ENCODE assay signal across 26 cellular contexts in the genomic region with DNA sequence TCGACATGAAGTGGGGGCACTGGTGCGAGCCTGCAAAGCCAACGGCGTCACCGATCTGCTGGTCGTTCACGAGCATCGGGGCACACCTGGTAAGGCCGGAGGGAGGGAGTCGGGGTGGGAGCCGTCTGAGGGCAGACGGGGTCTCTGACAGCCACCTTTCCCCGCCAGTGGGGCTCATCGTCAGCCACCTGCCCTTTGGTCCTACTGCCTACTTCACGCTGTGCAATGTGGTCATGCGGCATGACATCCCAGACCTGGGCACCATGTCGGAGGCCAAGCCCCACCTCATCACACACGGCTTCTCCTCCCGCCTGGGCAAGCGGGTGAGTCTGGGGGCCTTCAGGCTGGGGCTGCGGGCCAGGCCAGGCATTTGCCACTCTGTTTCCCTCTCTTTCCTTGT.
"Had no signal": no experiment of that assay in that cellular context is flagged by ENCODE, and none has a peak within 500 bp of the region (broad histone marks: within the 10 kb centered on the region; RNA-seq: fewer than 3 reads in every experiment).

No MANE protein-coding gene starts in this region.

- H3K9me3 ChIP-seq: heart right ventricle, sigmoid colon, stomach, suprapubic skin, tibial nerve had no signal

- H3K4me2 ChIP-seq: smooth muscle cell had no signal

- H3K27me3 Mint-ChIP-seq: activated B cell treated with CpG ODN at 0.5 μM for 24 hours; activated CD4-positive, alpha-beta T cell treated with anti-CD3 and anti-CD28 coated beads for 36 hours; activated naive CD8-positive, alpha-beta T cell treated with anti-CD3 and anti-CD28 coated beads, Interleukin-2, amount 10 ng/mL, durations not matched to agents 7 days and 5 days; stimulated activated memory B cell treated with anti-CD40 and anti-IgM and Interleukin-4, amounts not matched to agents 10 μg/mL and 1 μg/mL and 100 μg/mL, for 72 hours had no signal

- H3K4me3 ChIP-seq: heart right ventricle, sigmoid colon, smooth muscle cell, stomach, suprapubic skin, tibial nerve had no signal

- H3K27ac ChIP-seq: heart right ventricle, sigmoid colon, stomach, suprapubic skin, tibial nerve had no signal

- H3K36me3 Mint-ChIP-seq: natural killer cell had no signal

- DNase-seq: activated B cell treated with CpG ODN at 0.5 μM for 24 hours; activated CD4-positive, alpha-beta T cell treated with anti-CD3 and anti-CD28 coated beads for 36 hours; activated CD4-positive, alpha-beta T cell treated with anti-CD3 and anti-CD28 coated beads, Interleukin-2, amount 50 U/mL, for 48 hours; activated naive CD4-positive, alpha-beta T cell; activated naive CD8-positive, alpha-beta T cell treated with anti-CD3 and anti-CD28 coated beads, Interleukin-2, amount 10 ng/mL, durations not matched to agents 7 days and 5 days; amygdala; cortex of kidney; foreskin fibroblast; heart right ventricle; islet precursor cell; left cardiac atrium; midbrain; natural killer cell; stimulated activated CD4-positive, alpha-beta T cell treated with anti-CD3 and anti-CD28 coated beads, Interleukin-15, amount 100 ng/mL, for 24 hours; stomach; T1000 had no signal

- H3K9me3 Mint-ChIP-seq: activated B cell treated with CpG ODN at 0.5 μM for 24 hours; activated naive CD8-positive, alpha-beta T cell treated with anti-CD3 and anti-CD28 coated beads, Interleukin-2, amount 10 ng/mL, durations not matched to agents 7 days and 5 days; activated T-helper 2 cell treated with anti-CD3 and anti-CD28 coated beads, Interferon-gamma antibody, Interleukin-2, Interleukin-4, amounts not matched to agents 10 μg/mL and 5 μg/mL and 100 μg/mL, durations not matched to agents 14 hours and 24 hours and 36 hours; natural killer cell; stimulated activated memory B cell treated with anti-CD40 and anti-IgM and Interleukin-4, amounts not matched to agents 10 μg/mL and 1 μg/mL and 100 μg/mL, for 72 hours; T-helper 1 cell treated with Interleukin-12 subunit alpha and Interleukin-12 subunit beta and Interleukin-4 antibody, amounts not matched to agents 30 μg/mL and 1 μg/mL, for 36 hours had no signal

- H3K27ac Mint-ChIP-seq: activated B cell treated with CpG ODN at 0.5 μM for 24 hours; activated naive CD8-positive, alpha-beta T cell treated with anti-CD3 and anti-CD28 coated beads, Interleukin-2, amount 10 ng/mL, durations not matched to agents 7 days and 5 days; activated T-helper 2 cell treated with anti-CD3 and anti-CD28 coated beads, Interferon-gamma antibody, Interleukin-2, Interleukin-4, amounts not matched to agents 10 μg/mL and 5 μg/mL and 100 μg/mL, durations not matched to agents 14 hours and 24 hours and 36 hours; stimulated activated memory B cell treated with anti-CD40 and anti-IgM and Interleukin-4, amounts not matched to agents 10 μg/mL and 1 μg/mL and 100 μg/mL, for 72 hours; T-helper 1 cell treated with Interleukin-12 subunit alpha and Interleukin-12 subunit beta and Interleukin-4 antibody, amounts not matched to agents 30 μg/mL and 1 μg/mL, for 36 hours had no signal

- H3K27me3 ChIP-seq: heart right ventricle, sigmoid colon, stomach, suprapubic skin, tibial nerve had no signal

- H3K4me3 Mint-ChIP-seq: activated naive CD8-positive, alpha-beta T cell treated with anti-CD3 and anti-CD28 coated beads, Interleukin-2, amount 10 ng/mL, durations not matched to agents 7 days and 5 days; stimulated activated memory B cell treated with anti-CD40 and anti-IgM and Interleukin-4, amounts not matched to agents 10 μg/mL and 1 μg/mL and 100 μg/mL, for 72 hours had no signal

- FAIRE-seq: bronchial epithelial cell, endometrium, urothelium cell line had no signal

- ATAC-seq: activated CD4-positive, alpha-beta T cell treated with anti-CD3 and anti-CD28 coated beads for 36 hours; heart right ventricle; left cardiac atrium; natural killer cell; stimulated activated memory B cell treated with anti-CD40 and anti-IgM and Interleukin-4, amounts not matched to agents 10 μg/mL and 1 μg/mL and 100 μg/mL, for 72 hours had no signal
